In the genomic region with DNA sequence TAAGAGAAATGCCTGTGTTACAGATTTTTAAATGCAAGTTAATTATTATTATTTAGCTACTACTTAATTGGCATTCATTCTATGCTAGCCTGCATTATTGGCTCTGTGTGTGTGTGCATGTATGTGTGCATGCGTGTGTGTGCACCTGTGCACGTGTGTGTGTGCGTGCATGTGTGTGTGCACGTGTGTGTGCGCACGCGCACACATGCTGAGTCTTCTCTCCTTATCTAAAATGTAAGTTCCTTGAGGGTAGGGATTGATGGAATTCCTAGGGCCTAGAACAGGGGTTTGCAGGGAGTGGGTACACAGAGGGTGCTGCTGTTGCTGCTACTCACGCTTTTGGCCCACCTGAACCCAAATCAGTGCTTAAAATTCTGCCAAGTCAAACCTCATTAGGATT, we compare ENCODE assay signal across 1 cellular context.
TF ChIP-seq lines count a peak whose summit lies in the region.

No MANE protein-coding gene starts in this region.

TF ChIP-seq in A549, 52 proteins besides CTCF, POLR2A, EP300 and RAD21 (continued from another document):
- no peak for TF ChIP-seq SREBF2 (IDR thresholded peaks at IDR 0.05)
- no peak for TF ChIP-seq PHF8 (IDR thresholded peaks at IDR 0.05; ENCODE audit: borderline replicate concordance, low read depth)
- TF ChIP-seq, protein P1, sequence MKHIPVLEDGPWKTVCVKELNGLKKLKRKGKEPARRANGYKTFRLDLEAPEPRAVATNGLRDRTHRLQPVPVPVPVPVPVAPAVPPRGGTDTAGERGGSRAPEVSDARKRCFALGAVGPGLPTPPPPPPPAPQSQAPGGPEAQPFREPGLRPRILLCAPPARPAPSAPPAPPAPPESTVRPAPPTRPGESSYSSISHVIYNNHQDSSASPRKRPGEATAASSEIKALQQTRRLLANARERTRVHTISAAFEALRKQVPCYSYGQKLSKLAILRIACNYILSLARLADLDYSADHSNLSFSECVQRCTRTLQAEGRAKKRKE (CRISPR knock-in tag; IDR thresholded peaks at IDR 0.05; ENCODE audit: low read depth): no peak
- TF ChIP-seq HDAC2 (IDR thresholded peaks at IDR 0.05): no peak
- no peak for TF ChIP-seq RCOR1 (IDR thresholded peaks at IDR 0.05; ENCODE audit: low read depth, low read length)
- TF ChIP-seq HOXB13 (CRISPR knock-in tag; IDR thresholded peaks at IDR 0.05; ENCODE audit: low read depth): no peak
- TF ChIP-seq, protein P2, sequence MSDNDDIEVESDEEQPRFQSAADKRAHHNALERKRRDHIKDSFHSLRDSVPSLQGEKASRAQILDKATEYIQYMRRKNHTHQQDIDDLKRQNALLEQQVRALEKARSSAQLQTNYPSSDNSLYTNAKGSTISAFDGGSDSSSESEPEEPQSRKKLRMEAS (IDR thresholded peaks at IDR 0.05): no peak
- TF ChIP-seq ZSCAN20 (CRISPR knock-in tag; IDR thresholded peaks at IDR 0.05): no peak
- no peak for TF ChIP-seq JUNB (IDR thresholded peaks at IDR 0.05)
- TF ChIP-seq EHMT2 (IDR thresholded peaks at IDR 0.05; ENCODE audit: low read depth): no peak
